ENCODE assay signal across 30 cellular contexts in the genomic region with DNA sequence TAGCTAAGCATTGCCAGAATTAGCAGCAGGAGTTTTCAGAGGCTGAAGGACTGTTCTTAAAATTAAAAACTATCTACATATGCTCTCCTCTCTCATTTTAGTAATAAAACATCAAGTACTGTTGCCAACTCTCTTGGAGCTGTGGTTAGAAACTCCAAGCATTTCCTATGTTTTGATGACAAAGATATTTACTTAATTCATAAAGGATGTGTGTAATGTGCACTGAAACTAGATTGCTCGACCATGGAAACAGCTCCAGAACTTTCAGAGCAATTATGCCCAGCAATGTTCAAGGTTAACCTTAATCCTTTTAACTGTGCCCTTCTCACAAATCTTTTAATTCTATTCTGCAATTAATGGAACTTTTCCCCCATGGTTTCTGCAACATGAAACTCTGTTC. TPM values are rescaled to one million over a fixed set of nuclear protein-coding genes. Genes with fewer than 3 reads are reported as not detected.
DNase-seq lines count a peak whose midpoint lies in the region; ATAC-seq and TF ChIP-seq lines count a peak whose summit lies in the region.
"Had no signal": no experiment of that assay in that cellular context is flagged by ENCODE, and none has a peak within 500 bp of the region (broad histone marks: within the 10 kb centered on the region; RNA-seq: fewer than 3 reads in every experiment).

No MANE protein-coding gene starts in this region.

- no peak overlapping the region for H3K4me2 ChIP-seq in GM23338
- H3K4me2 ChIP-seq: PC-9 had no signal

- H3K4me3 ChIP-seq in BJ (ENCODE audit: low read depth, low read length) (no peak overlapping the region), esophagus muscularis mucosa (no peak overlapping the region), retinal pigment epithelial cell (ENCODE audit: low read length) (no peak overlapping the region), GM23338 (no peak overlapping the region)
- H3K4me3 ChIP-seq: esophagus squamous epithelium, PC-9, suprapubic skin, upper lobe of left lung had no signal

- CTCF ChIA-PET in BJ (lab: Yijun Ruan, JAX): interaction anchor here (0.6 to 1.3 kb wide), 4 partner anchors 11 to 174 kb away, joined by 3 to 4 read pairs (median 4); no protein-coding TSS in a partner anchor

- H3K9me3 Mint-ChIP-seq in activated T-helper 1 cell treated with anti-CD3 and anti-CD28 coated beads, Interleukin-12 subunit alpha, Interleukin-12 subunit beta, Interleukin-2, Interleukin-4 antibody, amounts not matched to agents 30 ng/mL and 10 ng/mL and 1 ng/mL, durations not matched to agents 14 hours and 24 hours and 36 hours: no peaks in the 10 kb centered on the region
- H3K9me3 Mint-ChIP-seq in GM23338: no peaks in the 10 kb centered on the region; the same call in 2 of the 3 replicates
- H3K9me3 Mint-ChIP-seq: activated naive CD8-positive, alpha-beta T cell treated with anti-CD3 and anti-CD28 coated beads, Interleukin-2, amount 50 U/mL, for 24 hours; central memory CD8-positive, alpha-beta T cell; natural killer cell treated with Interleukin-12 subunit alpha and Interleukin-12 subunit beta and Interleukin-15 and Interleukin-18, amount 100 ng/mL, for 72 hours had no signal

- H3K4me1 ChIP-seq in esophagus muscularis mucosa (no peaks in the 10 kb centered on the region), GM23338 (ENCODE audit: insufficient read depth) (no peaks in the 10 kb centered on the region)
- H3K4me1 ChIP-seq: esophagus squamous epithelium, suprapubic skin, upper lobe of left lung had no signal

- POLR2A ChIA-PET in BJ (lab: Charles Lee): interaction anchor here (0.7 kb wide), 1 partner anchor 165 kb away, joined by 5 read pairs; no protein-coding TSS in a partner anchor

- H3K27ac Mint-ChIP-seq in activated T-helper 1 cell treated with anti-CD3 and anti-CD28 coated beads, Interleukin-12 subunit alpha, Interleukin-12 subunit beta, Interleukin-2, Interleukin-4 antibody, amounts not matched to agents 30 ng/mL and 10 ng/mL and 1 ng/mL, durations not matched to agents 14 hours and 24 hours and 36 hours: no peak overlapping the region
- no peak overlapping the region for H3K27ac Mint-ChIP-seq in GM23338
- H3K27ac Mint-ChIP-seq: activated naive CD8-positive, alpha-beta T cell treated with anti-CD3 and anti-CD28 coated beads, Interleukin-2, amount 50 U/mL, for 24 hours; CD8-positive, alpha-beta memory T cell; natural killer cell treated with Interleukin-12 subunit alpha and Interleukin-12 subunit beta and Interleukin-15 and Interleukin-18, amount 100 ng/mL, for 72 hours had no signal

- TF ChIP-seq POLR2A in esophagus muscularis mucosa (IDR thresholded peaks at IDR 0.05; ENCODE audit: low read depth): no peak

- peaks cover 25% of the 10 kb centered on the region for H3K27me3 Mint-ChIP-seq in activated T-helper 1 cell treated with anti-CD3 and anti-CD28 coated beads, Interleukin-12 subunit alpha, Interleukin-12 subunit beta, Interleukin-2, Interleukin-4 antibody, amounts not matched to agents 30 ng/mL and 10 ng/mL and 1 ng/mL, durations not matched to agents 14 hours and 24 hours and 36 hours (ENCODE audit: insufficient read depth)
- peaks cover 21% of the 10 kb centered on the region for H3K27me3 Mint-ChIP-seq in GM23338 (ENCODE audit: insufficient read depth, low read depth, poor library complexity)

- no peak for TF ChIP-seq EP300 in esophagus muscularis mucosa (IDR thresholded peaks at IDR 0.05)

- 0 out of 2 replicates have a peak, but pooled peaks cover 3% of the 10 kb centered on the region for H3F3A ChIP-seq in GM23338 (replicated peaks; ENCODE audit: low read depth)

- H3K9me2 ChIP-seq in GM23338 (ENCODE audit: insufficient read depth): no peaks in the 10 kb centered on the region

- H3K27me3 ChIP-seq in BJ (ENCODE audit: control insufficient read depth, insufficient read depth, low read length) (peaks cover 1% of the 10 kb centered on the region; the same call in 1 of the 2 replicates), esophagus muscularis mucosa (peaks cover 0 to 10% (median 0%) of the 10 kb centered on the region in 4 donors), GM23338 (ENCODE audit: insufficient read depth) (peaks cover 52% of the 10 kb centered on the region)
- H3K27me3 ChIP-seq: suprapubic skin, upper lobe of left lung had no signal

- H3K27ac ChIP-seq in esophagus muscularis mucosa (replicated peaks in 1 of 4) (no peak overlapping the region), GM23338 (ENCODE audit: low read depth) (no peak overlapping the region)
- H3K27ac ChIP-seq: esophagus squamous epithelium, PC-9, suprapubic skin, upper lobe of left lung had no signal

- H4K20me1 ChIP-seq in GM23338 (replicated peaks; ENCODE audit: insufficient read depth): no peaks in the 10 kb centered on the region

- 29% methylated on average over 1 of the region's 1 CpG for WGBS in esophagus muscularis mucosa

- no peaks in the 10 kb centered on the region for H3K9me3 ChIP-seq in esophagus muscularis mucosa
- H3K9me3 ChIP-seq: esophagus squamous epithelium, suprapubic skin, upper lobe of left lung had no signal

- H2AFZ ChIP-seq in GM23338: no peak overlapping the region
- H2AFZ ChIP-seq: PC-9 had no signal

- TF ChIP-seq CTCF in BJ (IDR thresholded peaks at IDR 0.05; ENCODE audit: insufficient read depth, low read depth, low read length) (no peak), esophagus muscularis mucosa (IDR thresholded peaks at IDR 0.05) (no peak), retinal pigment epithelial cell (conservative IDR thresholded peaks at IDR 0.05; ENCODE audit: low read depth, low read length) (no peak), GM23338 (conservative IDR thresholded peaks at IDR 0.05; ENCODE audit: low read depth in 2 of 2) (no peak)

- H3K4me1 Mint-ChIP-seq in activated T-helper 1 cell treated with anti-CD3 and anti-CD28 coated beads, Interleukin-12 subunit alpha, Interleukin-12 subunit beta, Interleukin-2, Interleukin-4 antibody, amounts not matched to agents 30 ng/mL and 10 ng/mL and 1 ng/mL, durations not matched to agents 14 hours and 24 hours and 36 hours (ENCODE audit: low read depth): no peaks in the 10 kb centered on the region
- no peaks in the 10 kb centered on the region for H3K4me1 Mint-ChIP-seq in GM23338
- H3K4me1 Mint-ChIP-seq: activated naive CD8-positive, alpha-beta T cell treated with anti-CD3 and anti-CD28 coated beads, Interleukin-2, amount 50 U/mL, for 24 hours; CD8-positive, alpha-beta memory T cell; central memory CD8-positive, alpha-beta T cell had no signal

- H3K79me2 ChIP-seq in GM23338 (replicated peaks; ENCODE audit: insufficient read depth): no peaks in the 10 kb centered on the region

- DNase-seq in BJ (ENCODE audit: low read depth) (peak; percentile 50), M059J (ENCODE audit: low read depth) (peak; percentile 71), esophagus muscularis mucosa (ENCODE audit: extremely low spot score) (peak; percentile 34), retinal pigment epithelial cell (ENCODE audit: low read depth) (peak; percentile 57), KG1 (lab: John Stamatoyannopoulos, UW) (no peak), GM23338 (ENCODE audit: low spot score) (no peak)
- DNase-seq in activated T-helper 1 cell treated with anti-CD3 and anti-CD28 coated beads, Interleukin-12 subunit alpha, Interleukin-12 subunit beta, Interleukin-2, Interleukin-4 antibody, amounts not matched to agents 30 ng/mL and 10 ng/mL and 1 ng/mL, durations not matched to agents 14 hours and 24 hours and 36 hours (ENCODE audit: low spot score): no peak
- DNase-seq: activated CD4-positive, alpha-beta T cell treated with anti-CD3 and anti-CD28 coated beads, Interleukin-2, amount 50 U/mL, for 48 hours; activated CD4-positive, CD25-positive, alpha-beta regulatory T cell treated with anti-CD3 and anti-CD28 coated beads, Interleukin-2, amount 50 U/mL, for 72 hours; activated naive CD4-positive, alpha-beta T cell; activated naive CD8-positive, alpha-beta T cell treated with anti-CD3 and anti-CD28 coated beads, Interleukin-2, amount 50 U/mL, for 24 hours; activated T-cell treated with anti-CD3 and anti-CD28 coated beads, Interleukin-2, amount 50 U/mL, for 48 hours; CD8-positive, alpha-beta memory T cell; esophagus squamous epithelium; Kasumi-1; NCI-H146; NCI-H524; NK-92 treated with Interleukin-12 subunit alpha and Interleukin-12 subunit beta, amount 100 ng/mL, for 24 hours; PC-9; stimulated activated naive CD4-positive, alpha-beta T cell; upper lobe of left lung had no signal

- H3K36me3 ChIP-seq in BJ (ENCODE audit: control insufficient read depth, insufficient read depth, low read length): no peaks in the 10 kb centered on the region
- no peaks in the 10 kb centered on the region for H3K36me3 ChIP-seq in esophagus muscularis mucosa
- H3K36me3 ChIP-seq in GM23338 (ENCODE audit: insufficient read depth): no peaks in the 10 kb centered on the region
- H3K36me3 ChIP-seq: esophagus squamous epithelium, suprapubic skin, upper lobe of left lung had no signal

- no peak overlapping the region for H3K4me3 Mint-ChIP-seq in activated T-helper 1 cell treated with anti-CD3 and anti-CD28 coated beads, Interleukin-12 subunit alpha, Interleukin-12 subunit beta, Interleukin-2, Interleukin-4 antibody, amounts not matched to agents 30 ng/mL and 10 ng/mL and 1 ng/mL, durations not matched to agents 14 hours and 24 hours and 36 hours
- no peak overlapping the region for H3K4me3 Mint-ChIP-seq in GM23338
- H3K4me3 Mint-ChIP-seq: activated naive CD8-positive, alpha-beta T cell treated with anti-CD3 and anti-CD28 coated beads, Interleukin-2, amount 50 U/mL, for 24 hours; CD8-positive, alpha-beta memory T cell; central memory CD8-positive, alpha-beta T cell; natural killer cell treated with Interleukin-12 subunit alpha and Interleukin-12 subunit beta and Interleukin-15 and Interleukin-18, amount 100 ng/mL, for 72 hours had no signal

- ATAC-seq in GM23338: no peak
- ATAC-seq: activated naive CD8-positive, alpha-beta T cell treated with anti-CD3 and anti-CD28 coated beads, Interleukin-2, amount 50 U/mL, for 24 hours; natural killer cell treated with Interleukin-12 subunit alpha and Interleukin-12 subunit beta and Interleukin-15 and Interleukin-18, amount 100 ng/mL, for 72 hours; Right ventricle myocardium inferior had no signal

- intact Hi-C loops in esophagus muscularis mucosa (cut with DNase I): no loop called here
- intact Hi-C loops in activated T-helper 1 cell treated with anti-CD3 and anti-CD28 coated beads, Interleukin-12 subunit alpha, Interleukin-12 subunit beta, Interleukin-2, Interleukin-4 antibody, amounts not matched to agents 30 ng/mL and 10 ng/mL and 1 ng/mL, durations not matched to agents 14 hours and 24 hours and 36 hours (cut with micrococcal nuclease): no loop called here

- H3K36me3 Mint-ChIP-seq in activated T-helper 1 cell treated with anti-CD3 and anti-CD28 coated beads, Interleukin-12 subunit alpha, Interleukin-12 subunit beta, Interleukin-2, Interleukin-4 antibody, amounts not matched to agents 30 ng/mL and 10 ng/mL and 1 ng/mL, durations not matched to agents 14 hours and 24 hours and 36 hours (ENCODE audit: low read depth): no peaks in the 10 kb centered on the region
- no peaks in the 10 kb centered on the region for H3K36me3 Mint-ChIP-seq in GM23338 (ENCODE audit: low read depth)
- H3K36me3 Mint-ChIP-seq: CD8-positive, alpha-beta memory T cell; natural killer cell treated with Interleukin-12 subunit alpha and Interleukin-12 subunit beta and Interleukin-15 and Interleukin-18, amount 100 ng/mL, for 72 hours had no signal

RNA-seq across cellular contexts. Expression of gene GRP, which starts 8.4 kb away (rescaled TPM):
- polyA plus RNA-seq in BJ (2011; rRNA removed) (0.16 and 0.21 TPM in 2 replicates), GM23338 (2016; fragmentation: Nextera tagmentation; extraction: Ambion mirVana) (not detected in 2 replicates)
- not detected in 2 replicates for polyA minus RNA-seq in BJ (2011; rRNA and poly(A)+ RNA removed)
- total RNA-seq in M059J (2014; rRNA removed; shearing (Covaris generic)): not detected in 2 replicates
- 1 to 10 TPM in 3 of 4 donors, under 1 TPM in 1; 0.98 to 7.9 (median 2.5) TPM for total RNA-seq in esophagus muscularis mucosa
- total RNA-seq in activated T-helper 1 cell treated with anti-CD3 and anti-CD28 coated beads, Interleukin-12 subunit alpha, Interleukin-12 subunit beta, Interleukin-2, Interleukin-4 antibody, amounts not matched to agents 30 ng/mL and 10 ng/mL and 1 ng/mL, durations not matched to agents 14 hours and 24 hours and 36 hours: not detected in 2 replicates
- total RNA-seq in GM23338 (2014; rRNA removed; shearing (Covaris generic)): not detected in 2 replicates
- total RNA-seq: CD8-positive, alpha-beta memory T cell; dermis microvascular lymphatic vessel endothelial cell; esophagus squamous epithelium; mucosa of gallbladder; natural killer cell treated with Interleukin-12 subunit alpha and Interleukin-12 subunit beta and Interleukin-15 and Interleukin-18, amount 100 ng/mL, for 72 hours; omental fat pad; PC-9; Right ventricle myocardium inferior; skeletal muscle tissue; suprapubic skin; T-helper 2 cell treated with Interferon-gamma antibody and Interleukin-4, amounts not matched to agents 100 ng/mL and 5 ng/mL, for 36 hours had no signal
- polyA plus RNA-seq: CD8-positive, alpha-beta memory T cell had no signal

RNA-seq across cellular contexts. Expression of gene RAX, which starts 44.9 kb away (rescaled TPM):
- polyA plus RNA-seq in BJ (2011; rRNA removed) (not detected in 2 replicates), GM23338 (2016; fragmentation: Nextera tagmentation; extraction: Ambion mirVana) (0.16 and 0.68 TPM in 2 replicates)
- not detected in 2 replicates for polyA minus RNA-seq in BJ (2011; rRNA and poly(A)+ RNA removed)
- total RNA-seq in M059J (2014; rRNA removed; shearing (Covaris generic)): not detected in 2 replicates
- not detected for total RNA-seq in esophagus muscularis mucosa
- total RNA-seq in activated T-helper 1 cell treated with anti-CD3 and anti-CD28 coated beads, Interleukin-12 subunit alpha, Interleukin-12 subunit beta, Interleukin-2, Interleukin-4 antibody, amounts not matched to agents 30 ng/mL and 10 ng/mL and 1 ng/mL, durations not matched to agents 14 hours and 24 hours and 36 hours: not detected in 2 replicates
- total RNA-seq in GM23338 (2014; rRNA removed; shearing (Covaris generic)): 0.03 and 0.08 TPM in 2 replicates
- total RNA-seq: CD8-positive, alpha-beta memory T cell; dermis microvascular lymphatic vessel endothelial cell; esophagus squamous epithelium; mucosa of gallbladder; natural killer cell treated with Interleukin-12 subunit alpha and Interleukin-12 subunit beta and Interleukin-15 and Interleukin-18, amount 100 ng/mL, for 72 hours; omental fat pad; PC-9; Right ventricle myocardium inferior; skeletal muscle tissue; T-helper 2 cell treated with Interferon-gamma antibody and Interleukin-4, amounts not matched to agents 100 ng/mL and 5 ng/mL, for 36 hours; upper lobe of left lung had no signal
- polyA plus RNA-seq: CD8-positive, alpha-beta memory T cell had no signal

Comparison
In these comparisons a context has a peak if more than half of its experiments do, and no peak if none do; other contexts are left out.
1. DNase-seq: peak in BJ (single experiment), M059J (single experiment), esophagus muscularis mucosa (single experiment) and retinal pigment epithelial cell (single experiment); none in activated T-helper 1 cell treated with anti-CD3 and anti-CD28 coated beads, Interleukin-12 subunit alpha, Interleukin-12 subunit beta, Interleukin-2, Interleukin-4 antibody, amounts not matched to agents 30 ng/mL and 10 ng/mL and 1 ng/mL, durations not matched to agents 14 hours and 24 hours and 36 hours (single experiment), KG1 (single experiment) and GM23338 (single experiment).